17 cellular contexts compared by ENCODE assay signal in genomic region chr5:20088361-20088760, GRCh38.
DNase-seq lines count a peak whose midpoint lies in the region; ATAC-seq, FAIRE-seq and TF ChIP-seq lines count a peak whose summit lies in the region.
"Had no signal": no experiment of that assay in that cellular context is flagged by ENCODE, and none has a peak within 500 bp of the region (broad histone marks: within the 10 kb centered on the region; RNA-seq: fewer than 3 reads in every experiment).

No MANE protein-coding gene starts in this region.

- TF ChIP-seq CTCF in H1 (IDR thresholded peaks at IDR 0.05; ENCODE audit: control extremely low read depth in 1 of 3, insufficient read depth in 1 of 3, low read depth in 1 of 3, low read length in 3 of 3) (no peak), omental fat pad (IDR thresholded peaks at IDR 0.05) (no peak), OCI-LY7 (conservative IDR thresholded peaks at IDR 0.05; ENCODE audit: low read length) (no peak), smooth muscle cell (IDR thresholded peaks at IDR 0.05; ENCODE audit: borderline replicate concordance, insufficient read depth, poor library complexity, severe bottlenecking) (no peak)

- no peak overlapping the region for H3K27ac ChIP-seq in H1 (ENCODE audit: low read depth, low read length)
- H3K27ac ChIP-seq in OCI-LY7 (ENCODE audit: low read depth, low read length, poor library complexity, severe bottlenecking) = no peak overlapping the region
- H3K27ac ChIP-seq in smooth muscle cell (ENCODE audit: low read depth) = no peak overlapping the region
- H3K27ac ChIP-seq: BLaER1, GM23248 had no signal

- no peaks in the 10 kb centered on the region for H3K9me2 ChIP-seq in OCI-LY7 (ENCODE audit: insufficient read depth, low read length)

- no peak overlapping the region for H3K9ac ChIP-seq in H1 (replicated peaks in 1 of 4; ENCODE audit: extremely low read depth in 1 of 4, low read depth in 3 of 4, low read length in 3 of 4)
- no peak overlapping the region for H3K9ac ChIP-seq in smooth muscle cell (ENCODE audit: low read depth)
- H3K9ac ChIP-seq: BLaER1, GM23248 had no signal

- CTCF ChIA-PET in H1 (lab: Charles Lee; ENCODE audit: partially characterized antibody) (no interaction called here), OCI-LY7 (lab: Charles Lee; ENCODE audit: unreplicated experiment) (no interaction called here)

- no peaks in the 10 kb centered on the region for H4K20me1 ChIP-seq in H1 (replicated peaks in 1 of 2; ENCODE audit: control insufficient read depth in 1 of 2, insufficient read depth in 2 of 2, low read length in 2 of 2)
- no peaks in the 10 kb centered on the region for H4K20me1 ChIP-seq in OCI-LY7 (ENCODE audit: insufficient read depth, low read length)
- no peaks in the 10 kb centered on the region for H4K20me1 ChIP-seq in smooth muscle cell (ENCODE audit: low read depth)
- H4K20me1 ChIP-seq: BLaER1 had no signal

- no peaks in the 10 kb centered on the region for H3K79me1 ChIP-seq in H1 (ENCODE audit: low read depth, low read length)

- H3K23me2 ChIP-seq in H1 (ENCODE audit: low read depth, low read length) = no peaks in the 10 kb centered on the region

- H2BK120ac ChIP-seq in H1 (replicated peaks; ENCODE audit: low read depth, low read length) = no peak overlapping the region

- no peak for TF ChIP-seq RAD21 in H1 (IDR thresholded peaks at IDR 0.05 in 1 of 2, conservative IDR thresholded peaks at IDR 0.05 in 1 of 2; ENCODE audit: low read depth in 2 of 2, low read length in 2 of 2)

- no peaks in the 10 kb centered on the region for H3K36me3 ChIP-seq in H1 (ENCODE audit: control insufficient read depth in 2 of 4, insufficient read depth in 4 of 4, low read length in 3 of 4)
- H3K36me3 ChIP-seq in OCI-LY7 (ENCODE audit: insufficient read depth, low read length) = no peaks in the 10 kb centered on the region
- H3K36me3 ChIP-seq in smooth muscle cell (ENCODE audit: low read depth) = no peaks in the 10 kb centered on the region
- H3K36me3 ChIP-seq: BLaER1 had no signal

- no peak overlapping the region for H4K5ac ChIP-seq in H1 (ENCODE audit: insufficient read length, low read depth, low read length)

- in situ Hi-C loops in G401 (cut with HindIII; ENCODE audit: low sequenced_read_pairs) = no loop called here

- H3K14ac ChIP-seq in H1 (ENCODE audit: insufficient read length) = no peak overlapping the region

- H3K23ac ChIP-seq in H1 (ENCODE audit: insufficient read length) = no peak overlapping the region

- H3K27me3 ChIP-seq in H1 (replicated peaks in 1 of 4; ENCODE audit: control insufficient read depth in 3 of 4, extremely low read depth in 1 of 4, insufficient read depth in 3 of 4, low read length in 3 of 4) = no peaks in the 10 kb centered on the region
- no peaks in the 10 kb centered on the region for H3K27me3 ChIP-seq in smooth muscle cell (ENCODE audit: low read depth)
- H3K27me3 ChIP-seq: BLaER1 had no signal

- BruUV-seq in OCI-LY7 (replicated peaks; lab: Mats Ljungman, UMichigan) = no TSS peak

- no peak overlapping the region for H3K56ac ChIP-seq in H1 (replicated peaks; ENCODE audit: insufficient read length, low read depth, low read length)

- DNase-seq in G401 (ENCODE audit: low spot score) (peak; percentile 97), NCI-H446 treated with DMSO at 0.1 percent for 48 hours (lab: John Stamatoyannopoulos, UW) (peak; percentile 72), H1 (ENCODE audit: low read depth in 1 of 2, low spot score in 2 of 2) (no peak), pons (ENCODE audit: low spot score) (peak; percentile 12), omental fat pad (ENCODE audit: low spot score) (no peak), OCI-LY7 (ENCODE audit: low spot score) (no peak), smooth muscle cell (lab: John Stamatoyannopoulos, UW; ENCODE audit: unreplicated experiment) (no peak)
- DNase-seq: AML-193; Caco-2; CD8-positive, alpha-beta memory T cell; DMS79 treated with DMSO at 0.1 percent for 48 hours; EL; GDM1; GM23248; H9 had no signal

- H3K18ac ChIP-seq in H1 (ENCODE audit: extremely low read depth, low read length) = no peak overlapping the region

- no peak overlapping the region for H4K91ac ChIP-seq in H1 (replicated peaks; ENCODE audit: insufficient read length, low read length)

- no peak overlapping the region for H2BK20ac ChIP-seq in H1 (ENCODE audit: low read length)

- FAIRE-seq in H1 (lab: Jason Lieb, UNC) = no peak
- FAIRE-seq: K562 had no signal

- no peak for TF ChIP-seq POLR2A in H1 (IDR thresholded peaks at IDR 0.05; ENCODE audit: control extremely low read depth in 1 of 2, low read depth in 2 of 2, low read length in 2 of 2)

- H3K4me3 ChIP-seq in H1 (ENCODE audit: extremely low read depth in 1 of 4, insufficient read depth in 2 of 4, low read depth in 3 of 4, low read length in 4 of 4) (no peak overlapping the region), OCI-LY7 (ENCODE audit: low read depth, low read length, poor library complexity, severe bottlenecking) (no peak overlapping the region), smooth muscle cell (no peak overlapping the region)
- H3K4me3 ChIP-seq: BLaER1, GM23248, K562 had no signal

- H3K4me2 ChIP-seq in H1 (ENCODE audit: insufficient read depth in 1 of 2, low read depth in 2 of 2, low read length in 2 of 2) = no peak overlapping the region
- H3K4me2 ChIP-seq in OCI-LY7 (ENCODE audit: low read length) = no peak overlapping the region
- no peak overlapping the region for H3K4me2 ChIP-seq in smooth muscle cell
- H3K4me2 ChIP-seq: BLaER1 had no signal

- no peak overlapping the region for H4K8ac ChIP-seq in H1 (ENCODE audit: extremely low read depth, insufficient read depth, low read length)

- H2BK12ac ChIP-seq in H1 (ENCODE audit: low read depth, low read length) = no peak overlapping the region

- H3K4ac ChIP-seq in H1 (replicated peaks; ENCODE audit: insufficient read length, low read depth, low read length) = no peak overlapping the region

- 77% methylated on average over 2 of the region's 2 CpGs; no CpG with 5 or more reads in 1 of the 2 experiments for WGBS in H1 (ENCODE audit: extremely low coverage in 1 of 2, insufficient coverage in 1 of 2, insufficient read length in 1 of 2, insufficient replicate concordance in 2 of 2, low coverage in 1 of 2, low lambda C conversion rate in 2 of 2, missing lambda C conversion rate in 1 of 2), 2 experiments
- 95% methylated on average over 2 of the region's 2 CpGs for WGBS in smooth muscle cell (ENCODE audit: low lambda C conversion rate)

- H3K4me1 ChIP-seq in H1 (replicated peaks in 1 of 4; ENCODE audit: control insufficient read depth in 3 of 4, insufficient read depth in 4 of 4, low read length in 3 of 4) (no peaks in the 10 kb centered on the region), OCI-LY7 (ENCODE audit: insufficient read depth, low read length, poor library complexity, severe bottlenecking) (no peaks in the 10 kb centered on the region), smooth muscle cell (ENCODE audit: low read depth) (no peaks in the 10 kb centered on the region)
- H3K4me1 ChIP-seq: BLaER1, Caco-2 had no signal

- H2BK5ac ChIP-seq in H1 (ENCODE audit: low read depth, low read length) = no peak overlapping the region

- intact Hi-C loops in OCI-LY7 (cut with micrococcal nuclease; ENCODE audit: unreplicated experiment) = no loop called here

- H3K79me2 ChIP-seq in H1 (ENCODE audit: control insufficient read depth in 1 of 2, insufficient read depth in 2 of 2, low read length in 2 of 2) (no peaks in the 10 kb centered on the region), OCI-LY7 (ENCODE audit: insufficient read depth, low read depth, low read length) (no peaks in the 10 kb centered on the region), smooth muscle cell (ENCODE audit: low read depth) (no peaks in the 10 kb centered on the region)

- TF ChIP-seq EP300 in H1 (IDR thresholded peaks at IDR 0.05; ENCODE audit: borderline replicate concordance in 1 of 2, low read depth in 2 of 2, low read length in 2 of 2) = no peak

- H2AK5ac ChIP-seq in H1 (ENCODE audit: low read depth, low read length) = no peak overlapping the region

- H2BK15ac ChIP-seq in H1 (ENCODE audit: low read length) = no peak overlapping the region

- H3K9me3 ChIP-seq in H1 (ENCODE audit: insufficient read depth in 2 of 2, low read depth in 1 of 2, low read length in 1 of 2) (peaks cover 3 to 6% of the 10 kb centered on the region in 2 experiments; a peak in 1 of 4 replicates), OCI-LY7 (ENCODE audit: low read length) (no peaks in the 10 kb centered on the region), smooth muscle cell (replicated peaks; ENCODE audit: low read depth) (no peaks in the 10 kb centered on the region)
- H3K9me3 ChIP-seq: Caco-2 had no signal

- POLR2A ChIA-PET in H1 (lab: Charles Lee; ENCODE audit: partially characterized antibody) (no interaction called here), OCI-LY7 (lab: Charles Lee) (no interaction called here)

- no peaks in the 10 kb centered on the region for H3F3A ChIP-seq in smooth muscle cell (ENCODE audit: low read depth)

- H2AFZ ChIP-seq in H1 (ENCODE audit: low read length) (0 out of 2 replicates have a peak overlapping the region, but pooled peaks have one; percentile 26), OCI-LY7 (ENCODE audit: low read length) (no peak overlapping the region), smooth muscle cell (ENCODE audit: low read depth) (no peak overlapping the region)
- H2AFZ ChIP-seq: GM23248 had no signal

- no peak for ATAC-seq in omental fat pad (ENCODE audit: low FRiP score)
- ATAC-seq: K562 had no signal

TF ChIP-seq in H1, 55 proteins besides CTCF, POLR2A, EP300 and RAD21 (continues in another document):
- TF ChIP-seq TBP (IDR thresholded peaks at IDR 0.05; ENCODE audit: low read depth, low read length) = no peak
- TF ChIP-seq GABPA (IDR thresholded peaks at IDR 0.05; ENCODE audit: borderline replicate concordance, insufficient read depth, low read length) = no peak
- TF ChIP-seq USF2 (IDR thresholded peaks at IDR 0.05; ENCODE audit: low read length) = no peak
- no peak for TF ChIP-seq HDAC2 (IDR thresholded peaks at IDR 0.05; ENCODE audit: borderline replicate concordance in 1 of 2, low read depth in 2 of 2, low read length in 2 of 2)
- TF ChIP-seq EZH2 (IDR thresholded peaks at IDR 0.05; ENCODE audit: low read depth, low read length, severe bottlenecking) = no peak
- no peak for TF ChIP-seq POU5F1 (IDR thresholded peaks at IDR 0.05; ENCODE audit: low read depth, low read length)
- TF ChIP-seq TAF1 (IDR thresholded peaks at IDR 0.05; ENCODE audit: low read depth, low read length) = no peak
- no peak for TF ChIP-seq SIRT6 (IDR thresholded peaks at IDR 0.05; ENCODE audit: low read length)
- no peak for TF ChIP-seq TEAD4 (IDR thresholded peaks at IDR 0.05; ENCODE audit: low read depth, low read length)
- TF ChIP-seq TCF12 (IDR thresholded peaks at IDR 0.05; ENCODE audit: low read depth, low read length) = no peak
- TF ChIP-seq PHF8 (conservative IDR thresholded peaks at IDR 0.05; ENCODE audit: low read depth, low read length) = no peak

Comparison
In these comparisons a context has a peak if more than half of its experiments do, and no peak if none do; other contexts are left out.
1. DNase-seq: peak in G401 (single experiment), NCI-H446 treated with DMSO at 0.1 percent for 48 hours (single experiment) and pons (single experiment); none in H1 (0 of 2), omental fat pad (single experiment), OCI-LY7 (single experiment) and smooth muscle cell (single experiment).